Comparison of ENCODE assay signal across 1 cellular context in the genomic region with DNA sequence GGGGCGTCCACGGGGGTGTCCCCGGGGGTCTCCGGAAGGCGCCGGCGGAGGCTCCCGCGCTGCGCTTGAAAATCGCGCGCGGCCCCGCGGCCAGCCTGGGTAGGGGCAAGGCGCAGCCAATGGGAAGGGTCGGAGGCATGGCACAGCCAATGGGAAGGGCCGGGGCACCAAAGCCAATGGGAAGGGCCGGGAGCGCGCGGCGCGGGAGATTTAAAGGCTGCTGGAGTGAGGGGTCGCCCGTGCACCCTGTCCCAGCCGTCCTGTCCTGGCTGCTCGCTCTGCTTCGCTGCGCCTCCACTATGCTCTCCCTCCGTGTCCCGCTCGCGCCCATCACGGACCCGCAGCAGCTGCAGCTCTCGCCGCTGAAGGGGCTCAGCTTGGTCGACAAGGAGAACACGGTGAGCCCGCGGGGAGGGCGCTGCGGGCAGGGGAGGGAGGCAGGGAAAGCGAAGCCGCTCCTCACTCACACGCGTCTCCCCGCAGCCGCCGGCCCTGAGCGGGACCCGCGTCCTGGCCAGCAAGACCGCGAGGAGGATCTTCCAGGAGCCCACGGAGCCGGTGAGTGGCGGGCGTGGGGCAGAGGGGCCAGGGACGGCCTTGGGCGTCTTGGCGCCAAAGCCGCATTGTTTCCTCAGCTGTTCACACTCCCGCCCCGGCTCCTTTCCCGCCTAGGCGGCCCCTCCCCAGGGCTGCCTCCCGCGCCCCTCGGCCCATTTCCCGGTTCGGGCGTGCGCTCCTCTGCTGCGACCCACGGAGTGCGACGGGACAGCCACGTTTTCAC.
TF ChIP-seq lines count a peak whose summit lies in the region.

A gene (plus strand): TSS at position 240 of the 781 bp plus-strand sequence. CDS start 60 bp downstream, at position 300.

TF ChIP-seq in HepG2, 621 proteins besides CTCF, POLR2A, EP300 and RAD21 (continued from another document and continues in another):
- TF ChIP-seq, protein P1, sequence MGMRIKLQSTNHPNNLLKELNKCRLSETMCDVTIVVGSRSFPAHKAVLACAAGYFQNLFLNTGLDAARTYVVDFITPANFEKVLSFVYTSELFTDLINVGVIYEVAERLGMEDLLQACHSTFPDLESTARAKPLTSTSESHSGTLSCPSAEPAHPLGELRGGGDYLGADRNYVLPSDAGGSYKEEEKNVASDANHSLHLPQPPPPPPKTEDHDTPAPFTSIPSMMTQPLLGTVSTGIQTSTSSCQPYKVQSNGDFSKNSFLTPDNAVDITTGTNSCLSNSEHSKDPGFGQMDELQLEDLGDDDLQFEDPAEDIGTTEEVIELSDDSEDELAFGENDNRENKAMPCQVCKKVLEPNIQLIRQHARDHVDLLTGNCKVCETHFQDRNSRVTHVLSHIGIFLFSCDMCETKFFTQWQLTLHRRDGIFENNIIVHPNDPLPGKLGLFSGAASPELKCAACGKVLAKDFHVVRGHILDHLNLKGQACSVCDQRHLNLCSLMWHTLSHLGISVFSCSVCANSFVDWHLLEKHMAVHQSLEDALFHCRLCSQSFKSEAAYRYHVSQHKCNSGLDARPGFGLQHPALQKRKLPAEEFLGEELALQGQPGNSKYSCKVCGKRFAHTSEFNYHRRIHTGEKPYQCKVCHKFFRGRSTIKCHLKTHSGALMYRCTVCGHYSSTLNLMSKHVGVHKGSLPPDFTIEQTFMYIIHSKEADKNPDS (CRISPR knock-in tag; IDR thresholded peaks at IDR 0.05): peak; percentile 53; the same call in 1 of the 2 replicates
- no peak for TF ChIP-seq TP53 (CRISPR knock-in tag; conservative IDR thresholded peaks at IDR 0.05)
- no peak for TF ChIP-seq SMARCC2 (IDR thresholded peaks at IDR 0.05)
- TF ChIP-seq SRSF9 (IDR thresholded peaks at IDR 0.05; ENCODE audit: borderline replicate concordance, insufficient read depth, low read depth, low read length, poor library complexity, severe bottlenecking): no peak
- no peak for TF ChIP-seq HNF4G (IDR thresholded peaks at IDR 0.05; ENCODE audit: borderline replicate concordance, low read depth, low read length)
- no peak for TF ChIP-seq HNF4G (CRISPR knock-in tag; IDR thresholded peaks at IDR 0.05; ENCODE audit: borderline replicate concordance, low read depth)
- no peak; the same call in none of the 2 replicates for TF ChIP-seq ZNF563 (CRISPR knock-in tag; IDR thresholded peaks at IDR 0.05)
- TF ChIP-seq RBM39 (IDR thresholded peaks at IDR 0.05; ENCODE audit: low read depth, low read length, poor library complexity, severe bottlenecking): peak; percentile 96
- TF ChIP-seq U2AF2 (IDR thresholded peaks at IDR 0.05; ENCODE audit: low read depth, low read length): no peak
- no peak for TF ChIP-seq KDM1A (CRISPR knock-in tag; IDR thresholded peaks at IDR 0.05)
- TF ChIP-seq ZZZ3 (CRISPR knock-in tag; IDR thresholded peaks at IDR 0.05; ENCODE audit: borderline replicate concordance): peak; percentile 7; the same call in 1 of the 2 replicates
- peak; percentile 76; the same call in 1 of the 2 replicates for TF ChIP-seq ZNF20 (CRISPR knock-in tag; IDR thresholded peaks at IDR 0.05)
- TF ChIP-seq, protein P2, sequence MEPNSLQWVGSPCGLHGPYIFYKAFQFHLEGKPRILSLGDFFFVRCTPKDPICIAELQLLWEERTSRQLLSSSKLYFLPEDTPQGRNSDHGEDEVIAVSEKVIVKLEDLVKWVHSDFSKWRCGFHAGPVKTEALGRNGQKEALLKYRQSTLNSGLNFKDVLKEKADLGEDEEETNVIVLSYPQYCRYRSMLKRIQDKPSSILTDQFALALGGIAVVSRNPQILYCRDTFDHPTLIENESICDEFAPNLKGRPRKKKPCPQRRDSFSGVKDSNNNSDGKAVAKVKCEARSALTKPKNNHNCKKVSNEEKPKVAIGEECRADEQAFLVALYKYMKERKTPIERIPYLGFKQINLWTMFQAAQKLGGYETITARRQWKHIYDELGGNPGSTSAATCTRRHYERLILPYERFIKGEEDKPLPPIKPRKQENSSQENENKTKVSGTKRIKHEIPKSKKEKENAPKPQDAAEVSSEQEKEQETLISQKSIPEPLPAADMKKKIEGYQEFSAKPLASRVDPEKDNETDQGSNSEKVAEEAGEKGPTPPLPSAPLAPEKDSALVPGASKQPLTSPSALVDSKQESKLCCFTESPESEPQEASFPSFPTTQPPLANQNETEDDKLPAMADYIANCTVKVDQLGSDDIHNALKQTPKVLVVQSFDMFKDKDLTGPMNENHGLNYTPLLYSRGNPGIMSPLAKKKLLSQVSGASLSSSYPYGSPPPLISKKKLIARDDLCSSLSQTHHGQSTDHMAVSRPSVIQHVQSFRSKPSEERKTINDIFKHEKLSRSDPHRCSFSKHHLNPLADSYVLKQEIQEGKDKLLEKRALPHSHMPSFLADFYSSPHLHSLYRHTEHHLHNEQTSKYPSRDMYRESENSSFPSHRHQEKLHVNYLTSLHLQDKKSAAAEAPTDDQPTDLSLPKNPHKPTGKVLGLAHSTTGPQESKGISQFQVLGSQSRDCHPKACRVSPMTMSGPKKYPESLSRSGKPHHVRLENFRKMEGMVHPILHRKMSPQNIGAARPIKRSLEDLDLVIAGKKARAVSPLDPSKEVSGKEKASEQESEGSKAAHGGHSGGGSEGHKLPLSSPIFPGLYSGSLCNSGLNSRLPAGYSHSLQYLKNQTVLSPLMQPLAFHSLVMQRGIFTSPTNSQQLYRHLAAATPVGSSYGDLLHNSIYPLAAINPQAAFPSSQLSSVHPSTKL (CRISPR knock-in tag; IDR thresholded peaks at IDR 0.05): peak; percentile 18
- TF ChIP-seq, protein P3, sequence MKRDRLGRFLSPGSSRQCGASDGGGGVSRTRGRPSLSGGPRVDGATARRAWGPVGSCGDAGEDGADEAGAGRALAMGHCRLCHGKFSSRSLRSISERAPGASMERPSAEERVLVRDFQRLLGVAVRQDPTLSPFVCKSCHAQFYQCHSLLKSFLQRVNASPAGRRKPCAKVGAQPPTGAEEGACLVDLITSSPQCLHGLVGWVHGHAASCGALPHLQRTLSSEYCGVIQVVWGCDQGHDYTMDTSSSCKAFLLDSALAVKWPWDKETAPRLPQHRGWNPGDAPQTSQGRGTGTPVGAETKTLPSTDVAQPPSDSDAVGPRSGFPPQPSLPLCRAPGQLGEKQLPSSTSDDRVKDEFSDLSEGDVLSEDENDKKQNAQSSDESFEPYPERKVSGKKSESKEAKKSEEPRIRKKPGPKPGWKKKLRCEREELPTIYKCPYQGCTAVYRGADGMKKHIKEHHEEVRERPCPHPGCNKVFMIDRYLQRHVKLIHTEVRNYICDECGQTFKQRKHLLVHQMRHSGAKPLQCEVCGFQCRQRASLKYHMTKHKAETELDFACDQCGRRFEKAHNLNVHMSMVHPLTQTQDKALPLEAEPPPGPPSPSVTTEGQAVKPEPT (CRISPR knock-in tag; IDR thresholded peaks at IDR 0.05; ENCODE audit: low read depth): no peak
- TF ChIP-seq ZNF709 (CRISPR knock-in tag; IDR thresholded peaks at IDR 0.05): no peak
- TF ChIP-seq ZSCAN9 (CRISPR knock-in tag; IDR thresholded peaks at IDR 0.05; ENCODE audit: borderline replicate concordance): peak; percentile 64
- TF ChIP-seq, protein P4, sequence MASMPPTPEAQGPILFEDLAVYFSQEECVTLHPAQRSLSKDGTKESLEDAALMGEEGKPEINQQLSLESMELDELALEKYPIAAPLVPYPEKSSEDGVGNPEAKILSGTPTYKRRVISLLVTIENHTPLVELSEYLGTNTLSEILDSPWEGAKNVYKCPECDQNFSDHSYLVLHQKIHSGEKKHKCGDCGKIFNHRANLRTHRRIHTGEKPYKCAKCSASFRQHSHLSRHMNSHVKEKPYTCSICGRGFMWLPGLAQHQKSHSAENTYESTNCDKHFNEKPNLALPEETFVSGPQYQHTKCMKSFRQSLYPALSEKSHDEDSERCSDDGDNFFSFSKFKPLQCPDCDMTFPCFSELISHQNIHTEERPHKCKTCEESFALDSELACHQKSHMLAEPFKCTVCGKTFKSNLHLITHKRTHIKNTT (CRISPR knock-in tag; IDR thresholded peaks at IDR 0.05): no peak
- 0 out of 2 replicates have a peak, but pooled peaks have one; percentile 27 for TF ChIP-seq ZNF777 (CRISPR knock-in tag; IDR thresholded peaks at IDR 0.05)
- peak; percentile 86; the same call in 1 of the 2 replicates for TF ChIP-seq AHR (CRISPR knock-in tag; IDR thresholded peaks at IDR 0.05)
- TF ChIP-seq, protein P5, sequence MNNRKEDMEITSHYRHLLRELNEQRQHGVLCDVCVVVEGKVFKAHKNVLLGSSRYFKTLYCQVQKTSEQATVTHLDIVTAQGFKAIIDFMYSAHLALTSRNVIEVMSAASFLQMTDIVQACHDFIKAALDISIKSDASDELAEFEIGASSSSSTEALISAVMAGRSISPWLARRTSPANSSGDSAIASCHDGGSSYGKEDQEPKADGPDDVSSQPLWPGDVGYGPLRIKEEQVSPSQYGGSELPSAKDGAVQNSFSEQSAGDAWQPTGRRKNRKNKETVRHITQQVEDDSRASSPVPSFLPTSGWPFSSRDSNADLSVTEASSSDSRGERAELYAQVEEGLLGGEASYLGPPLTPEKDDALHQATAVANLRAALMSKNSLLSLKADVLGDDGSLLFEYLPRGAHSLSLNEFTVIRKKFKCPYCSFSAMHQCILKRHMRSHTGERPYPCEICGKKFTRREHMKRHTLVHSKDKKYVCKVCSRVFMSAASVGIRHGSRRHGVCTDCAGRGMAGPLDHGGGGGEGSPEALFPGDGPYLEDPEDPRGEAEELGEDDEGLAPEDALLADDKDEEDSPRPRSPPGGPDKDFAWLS (CRISPR knock-in tag; IDR thresholded peaks at IDR 0.05; ENCODE audit: borderline replicate concordance): no peak
- peak; percentile 46; the same call in 1 of the 2 replicates for TF ChIP-seq ZMYM2 (CRISPR knock-in tag; IDR thresholded peaks at IDR 0.05)
- TF ChIP-seq SIX1 (CRISPR knock-in tag; IDR thresholded peaks at IDR 0.05; ENCODE audit: borderline replicate concordance): no peak
- TF ChIP-seq, protein P6, sequence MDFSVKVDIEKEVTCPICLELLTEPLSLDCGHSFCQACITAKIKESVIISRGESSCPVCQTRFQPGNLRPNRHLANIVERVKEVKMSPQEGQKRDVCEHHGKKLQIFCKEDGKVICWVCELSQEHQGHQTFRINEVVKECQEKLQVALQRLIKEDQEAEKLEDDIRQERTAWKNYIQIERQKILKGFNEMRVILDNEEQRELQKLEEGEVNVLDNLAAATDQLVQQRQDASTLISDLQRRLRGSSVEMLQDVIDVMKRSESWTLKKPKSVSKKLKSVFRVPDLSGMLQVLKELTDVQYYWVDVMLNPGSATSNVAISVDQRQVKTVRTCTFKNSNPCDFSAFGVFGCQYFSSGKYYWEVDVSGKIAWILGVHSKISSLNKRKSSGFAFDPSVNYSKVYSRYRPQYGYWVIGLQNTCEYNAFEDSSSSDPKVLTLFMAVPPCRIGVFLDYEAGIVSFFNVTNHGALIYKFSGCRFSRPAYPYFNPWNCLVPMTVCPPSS (IDR thresholded peaks at IDR 0.05): no peak
- no peak for TF ChIP-seq SSRP1 (CRISPR knock-in tag; IDR thresholded peaks at IDR 0.05)
- peak; percentile 54; the same call in 1 of the 2 replicates for TF ChIP-seq GLI4 (CRISPR knock-in tag; IDR thresholded peaks at IDR 0.05; ENCODE audit: borderline replicate concordance)
- TF ChIP-seq, protein P7, sequence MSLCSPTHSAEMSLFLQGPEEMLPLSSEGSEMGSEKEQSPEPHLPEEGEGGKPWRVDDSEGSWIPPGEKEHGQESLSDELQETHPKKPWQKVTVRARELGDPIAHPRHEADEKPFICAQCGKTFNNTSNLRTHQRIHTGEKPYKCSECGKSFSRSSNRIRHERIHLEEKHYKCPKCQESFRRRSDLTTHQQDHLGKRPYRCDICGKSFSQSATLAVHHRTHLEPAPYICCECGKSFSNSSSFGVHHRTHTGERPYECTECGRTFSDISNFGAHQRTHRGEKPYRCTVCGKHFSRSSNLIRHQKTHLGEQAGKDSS (CRISPR knock-in tag; IDR thresholded peaks at IDR 0.05; ENCODE audit: borderline replicate concordance, low read depth): peak; percentile 38; the same call in 1 of the 2 replicates
- peak; percentile 63 for TF ChIP-seq ZNF224 (CRISPR knock-in tag; IDR thresholded peaks at IDR 0.05)
- TF ChIP-seq FOXA1 (IDR thresholded peaks at IDR 0.05): no peak
- TF ChIP-seq FOXA1 (CRISPR knock-in tag; IDR thresholded peaks at IDR 0.05): peak; percentile 45; the same call in 1 of the 2 replicates
- peak; percentile 96; the same call in 1 of the 2 replicates for TF ChIP-seq ZNF431 (CRISPR knock-in tag; IDR thresholded peaks at IDR 0.05; ENCODE audit: borderline replicate concordance, low read depth)
- TF ChIP-seq ZNF841 (CRISPR knock-in tag; IDR thresholded peaks at IDR 0.05; ENCODE audit: borderline replicate concordance): peak; percentile 98
- no peak for TF ChIP-seq SRF (IDR thresholded peaks at IDR 0.05; ENCODE audit: low read depth, low read length)
- TF ChIP-seq, protein P8, sequence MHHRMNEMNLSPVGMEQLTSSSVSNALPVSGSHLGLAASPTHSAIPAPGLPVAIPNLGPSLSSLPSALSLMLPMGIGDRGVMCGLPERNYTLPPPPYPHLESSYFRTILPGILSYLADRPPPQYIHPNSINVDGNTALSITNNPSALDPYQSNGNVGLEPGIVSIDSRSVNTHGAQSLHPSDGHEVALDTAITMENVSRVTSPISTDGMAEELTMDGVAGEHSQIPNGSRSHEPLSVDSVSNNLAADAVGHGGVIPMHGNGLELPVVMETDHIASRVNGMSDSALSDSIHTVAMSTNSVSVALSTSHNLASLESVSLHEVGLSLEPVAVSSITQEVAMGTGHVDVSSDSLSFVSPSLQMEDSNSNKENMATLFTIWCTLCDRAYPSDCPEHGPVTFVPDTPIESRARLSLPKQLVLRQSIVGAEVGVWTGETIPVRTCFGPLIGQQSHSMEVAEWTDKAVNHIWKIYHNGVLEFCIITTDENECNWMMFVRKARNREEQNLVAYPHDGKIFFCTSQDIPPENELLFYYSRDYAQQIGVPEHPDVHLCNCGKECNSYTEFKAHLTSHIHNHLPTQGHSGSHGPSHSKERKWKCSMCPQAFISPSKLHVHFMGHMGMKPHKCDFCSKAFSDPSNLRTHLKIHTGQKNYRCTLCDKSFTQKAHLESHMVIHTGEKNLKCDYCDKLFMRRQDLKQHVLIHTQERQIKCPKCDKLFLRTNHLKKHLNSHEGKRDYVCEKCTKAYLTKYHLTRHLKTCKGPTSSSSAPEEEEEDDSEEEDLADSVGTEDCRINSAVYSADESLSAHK (CRISPR knock-in tag; IDR thresholded peaks at IDR 0.05; ENCODE audit: borderline replicate concordance): no peak
- peak; percentile 97 for TF ChIP-seq ZNF547 (CRISPR knock-in tag; IDR thresholded peaks at IDR 0.05)
- TF ChIP-seq, protein P9, sequence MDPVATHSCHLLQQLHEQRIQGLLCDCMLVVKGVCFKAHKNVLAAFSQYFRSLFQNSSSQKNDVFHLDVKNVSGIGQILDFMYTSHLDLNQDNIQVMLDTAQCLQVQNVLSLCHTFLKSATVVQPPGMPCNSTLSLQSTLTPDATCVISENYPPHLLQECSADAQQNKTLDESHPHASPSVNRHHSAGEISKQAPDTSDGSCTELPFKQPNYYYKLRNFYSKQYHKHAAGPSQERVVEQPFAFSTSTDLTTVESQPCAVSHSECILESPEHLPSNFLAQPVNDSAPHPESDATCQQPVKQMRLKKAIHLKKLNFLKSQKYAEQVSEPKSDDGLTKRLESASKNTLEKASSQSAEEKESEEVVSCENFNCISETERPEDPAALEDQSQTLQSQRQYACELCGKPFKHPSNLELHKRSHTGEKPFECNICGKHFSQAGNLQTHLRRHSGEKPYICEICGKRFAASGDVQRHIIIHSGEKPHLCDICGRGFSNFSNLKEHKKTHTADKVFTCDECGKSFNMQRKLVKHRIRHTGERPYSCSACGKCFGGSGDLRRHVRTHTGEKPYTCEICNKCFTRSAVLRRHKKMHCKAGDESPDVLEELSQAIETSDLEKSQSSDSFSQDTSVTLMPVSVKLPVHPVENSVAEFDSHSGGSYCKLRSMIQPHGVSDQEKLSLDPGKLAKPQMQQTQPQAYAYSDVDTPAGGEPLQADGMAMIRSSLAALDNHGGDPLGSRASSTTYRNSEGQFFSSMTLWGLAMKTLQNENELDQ (CRISPR knock-in tag; IDR thresholded peaks at IDR 0.05; ENCODE audit: borderline replicate concordance): 0 out of 2 replicates have a peak, but pooled peaks have one; percentile 55
